8 cellular contexts compared by ENCODE assay signal in genomic region chr11:35214792-35215193, GRCh38.
DNase-seq lines count a peak whose midpoint lies in the region; ATAC-seq and TF ChIP-seq lines count a peak whose summit lies in the region.

No MANE protein-coding gene starts in this region.

- H3K9me3 ChIP-seq in prostate gland = no peaks in the 10 kb centered on the region

- TF ChIP-seq CTCF in activated B cell treated with CpG ODN at 0.5 μM for 24 hours (IDR thresholded peaks at IDR 0.05) = no peak
- TF ChIP-seq CTCF in fibroblast of mammary gland (conservative IDR thresholded peaks at IDR 0.05; ENCODE audit: control insufficient read depth, insufficient read depth, low read depth, low read length) = no peak
- TF ChIP-seq CTCF in prostate gland (IDR thresholded peaks at IDR 0.05) = no peak

- no peaks in the 10 kb centered on the region for H3K4me1 ChIP-seq in prostate gland (replicated peaks)

- H3K27ac ChIP-seq in prostate gland = no peak overlapping the region

- peaks cover 82% of the 10 kb centered on the region for H3K4me1 Mint-ChIP-seq in activated B cell treated with CpG ODN at 0.5 μM for 24 hours

- whole genome bisulfite sequencing in prostate gland = 63% methylated on average over 1 of the region's 1 CpG

- peak; percentile 32 for ATAC-seq in activated B cell treated with CpG ODN at 0.5 μM for 24 hours (ENCODE audit: low read depth)
- no peak for ATAC-seq in GM18870 (IDR thresholded peaks at IDR 0.05; ENCODE audit: unreplicated experiment)
- no peak for ATAC-seq in HG02870 (IDR thresholded peaks at IDR 0.05; ENCODE audit: unreplicated experiment)

- POLR2A ChIA-PET in activated B cell treated with CpG ODN at 0.5 μM for 24 hours (lab: Charles Lee) = no interaction called here

- H3K27ac Mint-ChIP-seq in activated B cell treated with CpG ODN at 0.5 μM for 24 hours = peak overlapping the region; percentile 70

- H3K9me3 Mint-ChIP-seq in activated B cell treated with CpG ODN at 0.5 μM for 24 hours = peaks cover 4% of the 10 kb centered on the region

- H3K4me3 Mint-ChIP-seq in activated B cell treated with CpG ODN at 0.5 μM for 24 hours = peak overlapping the region; percentile 44

- intact Hi-C loops in activated B cell treated with CpG ODN at 0.5 μM for 24 hours (cut with micrococcal nuclease) (loop anchor here (5.0 kb wide), 1 partner anchor 137 kb away; no protein-coding TSS in a partner anchor), prostate gland (cut with DNase I) (no loop called here)

- TF ChIP-seq POLR2A in prostate gland (IDR thresholded peaks at IDR 0.05) = no peak

- no peaks in the 10 kb centered on the region for H3K36me3 ChIP-seq in prostate gland

- CTCF ChIA-PET in activated B cell treated with CpG ODN at 0.5 μM for 24 hours (lab: Charles Lee) = no interaction called here

- DNase-seq in H4 (ENCODE audit: low spot score) (peak; percentile 69), activated B cell treated with CpG ODN at 0.5 μM for 24 hours (no peak), fibroblast of mammary gland (ENCODE audit: low read depth) (peak; percentile 99), NCI-H1105 treated with DMSO at 0.1 percent for 48 hours (lab: John Stamatoyannopoulos, UW) (no peak), prostate gland (ENCODE audit: low spot score) (no peak)
- peak; percentile 14 to 63 for DNase-seq in stimulated activated CD4-positive, alpha-beta T cell treated with anti-CD3 and anti-CD28 coated beads, Interleukin-4, amount 100 ng/mL, for 4 hours

- H3K4me3 ChIP-seq in fibroblast of mammary gland (ENCODE audit: control insufficient read depth, low read depth, low read length) = no peak overlapping the region
- H3K4me3 ChIP-seq in prostate gland = no peak overlapping the region

- H3K36me3 Mint-ChIP-seq in activated B cell treated with CpG ODN at 0.5 μM for 24 hours (ENCODE audit: low read depth) = peaks cover 95% of the 10 kb centered on the region

- H3K27me3 Mint-ChIP-seq in activated B cell treated with CpG ODN at 0.5 μM for 24 hours = no peaks in the 10 kb centered on the region

- H3K27me3 ChIP-seq in prostate gland (replicated peaks; ENCODE audit: insufficient read depth) = no peaks in the 10 kb centered on the region

Comparison
In these comparisons a context has a peak if more than half of its experiments do, and no peak if none do; other contexts are left out.
1. DNase-seq: peak in H4 (single experiment), fibroblast of mammary gland (single experiment) and stimulated activated CD4-positive, alpha-beta T cell treated with anti-CD3 and anti-CD28 coated beads, Interleukin-4, amount 100 ng/mL, for 4 hours (2 of 2); none in activated B cell treated with CpG ODN at 0.5 μM for 24 hours (single experiment), NCI-H1105 treated with DMSO at 0.1 percent for 48 hours (single experiment) and prostate gland (single experiment).